ENCODE assay signal across 24 cellular contexts in genomic region chr1:24713176-24713575, GRCh38. TPM values are rescaled to one million over a fixed set of nuclear protein-coding genes. Genes with fewer than 3 reads are reported as not detected.
A peak's percentile ranks its signal among the peaks of the same experiment; 100 is the strongest.
DNase-seq lines count a peak whose midpoint lies in the region; FAIRE-seq and TF ChIP-seq lines count a peak whose summit lies in the region.
"Had no signal": no experiment of that assay in that cellular context is flagged by ENCODE, and none has a peak within 500 bp of the region (broad histone marks: within the 10 kb centered on the region; RNA-seq: fewer than 3 reads in every experiment).

No MANE protein-coding gene starts in this region.

- WGBS in mammary epithelial cell (ENCODE audit: low coverage, missing lambda C conversion rate) = 58% methylated on average over 4 of the region's 4 CpGs

- H3K27ac ChIP-seq in mammary epithelial cell (ENCODE audit: insufficient read depth, low read depth, low read length) (peak overlapping the region; percentile 57), breast epithelium (no peak overlapping the region), SJCRH30 (peak overlapping the region; percentile 63)
- H3K27ac ChIP-seq: 22Rv1, hepatocyte, SK-N-MC, stomach, upper lobe of right lung had no signal

- no peak for DNase-seq in mammary epithelial cell
- DNase-seq in breast epithelium (ENCODE audit: low spot score in 2 of 2) = no peak
- DNase-seq in SJCRH30 = no peak
- DNase-seq in hepatic stellate cell (ENCODE audit: low spot score) = peak; percentile 55
- DNase-seq in urothelium cell line (ENCODE audit: low spot score) = peak; percentile 40
- DNase-seq in GM20000 (ENCODE audit: low spot score) = no peak
- no peak for DNase-seq in SHP77 treated with DMSO at 0.1 percent for 48 hours (lab: John Stamatoyannopoulos, UW)
- no peak for DNase-seq in HAP-1 (ENCODE audit: low spot score in 2 of 2)
- DNase-seq: activated CD8-positive, alpha-beta T cell treated with anti-CD3 and anti-CD28 coated beads for 36 hours; activated naive CD4-positive, alpha-beta T cell treated with anti-CD3 and anti-CD28 coated beads for 36 hours; activated T-cell treated with anti-CD3 and anti-CD28 coated beads, Interleukin-2, amount 50 U/mL, for 24 hours; C1 segment of cervical spinal cord; natural killer cell; PC-3; stimulated activated CD4-positive, alpha-beta T cell treated with anti-CD3 and anti-CD28 coated beads, Interleukin-4, amount 100 ng/mL, for 1 hour; stomach; T-helper 9 cell; upper lobe of right lung had no signal

- H3K36me3 ChIP-seq in mammary epithelial cell (ENCODE audit: insufficient read depth, low read length) (no peaks in the 10 kb centered on the region), breast epithelium (no peaks in the 10 kb centered on the region), SJCRH30 (no peaks in the 10 kb centered on the region), HAP-1 (replicated peaks) (no peaks in the 10 kb centered on the region)
- H3K36me3 ChIP-seq: ascending aorta, stomach, upper lobe of right lung had no signal

- CTCF ChIA-PET in mammary epithelial cell (lab: Charles Lee; ENCODE audit: low non-redundant PET) = interaction anchor here (0.7 kb wide), 1 partner anchor 57 kb away, joined by 11 read pairs; no protein-coding TSS in a partner anchor

- no peak overlapping the region for H3K9ac ChIP-seq in mammary epithelial cell (ENCODE audit: insufficient read depth, low read length)

- no peaks in the 10 kb centered on the region for H4K20me1 ChIP-seq in mammary epithelial cell (ENCODE audit: insufficient read depth, low read length)

- dilution Hi-C loops in mammary epithelial cell (cut with HindIII; ENCODE audit: low sequenced_read_pairs) = loop anchor here (10.0 kb wide), 1 partner anchor 48 kb away; no protein-coding TSS in a partner anchor

- H3K4me2 ChIP-seq in mammary epithelial cell (ENCODE audit: insufficient read depth, low read depth, low read length) = no peak overlapping the region
- H3K4me2 ChIP-seq: hepatocyte had no signal

- intact Hi-C loops in mammary epithelial cell (cut with micrococcal nuclease) = no loop called here
- intact Hi-C loops in breast epithelium (cut with DNase I; ENCODE audit: low total_unique reads) = no loop called here

- TF ChIP-seq CTCF in mammary epithelial cell (conservative IDR thresholded peaks at IDR 0.05 in 1 of 2, IDR thresholded peaks at IDR 0.05 in 1 of 2; ENCODE audit: extremely low read depth in 1 of 2, insufficient read depth in 1 of 2, low read depth in 1 of 2, low read length in 2 of 2) = no peak
- no peak for TF ChIP-seq CTCF in breast epithelium (IDR thresholded peaks at IDR 0.05)
- no peak for TF ChIP-seq CTCF in GM20000 (IDR thresholded peaks at IDR 0.05; ENCODE audit: extremely low read depth, missing control alignments)

- H3K9me3 ChIP-seq in mammary epithelial cell (replicated peaks; ENCODE audit: insufficient read depth, low read length) (no peaks in the 10 kb centered on the region), breast epithelium (no peaks in the 10 kb centered on the region), SJCRH30 (replicated peaks) (no peaks in the 10 kb centered on the region), HAP-1 (no peaks in the 10 kb centered on the region)
- H3K9me3 ChIP-seq: ascending aorta, stomach, upper lobe of right lung had no signal

- no TSS peak for BruUV-seq in mammary epithelial cell (replicated peaks; lab: Mats Ljungman, UMichigan)

- no peaks in the 10 kb centered on the region for H3K79me2 ChIP-seq in mammary epithelial cell (ENCODE audit: insufficient read depth, low read length)
- H3K79me2 ChIP-seq: hepatocyte had no signal

- H3K27me3 ChIP-seq in mammary epithelial cell (ENCODE audit: insufficient read depth, low read length) (no peaks in the 10 kb centered on the region), breast epithelium (no peaks in the 10 kb centered on the region), SJCRH30 (no peaks in the 10 kb centered on the region), HAP-1 (ENCODE audit: low read depth) (no peaks in the 10 kb centered on the region)
- H3K27me3 ChIP-seq: ascending aorta, hepatocyte, stomach, upper lobe of right lung had no signal

- H3K4me1 ChIP-seq in mammary epithelial cell (ENCODE audit: insufficient read depth, low read length) (peaks cover 34% of the 10 kb centered on the region), breast epithelium (peaks cover 0 to 3% of the 10 kb centered on the region in 2 donors), SJCRH30 (peaks cover 11% of the 10 kb centered on the region), HAP-1 (no peaks in the 10 kb centered on the region)

- TF ChIP-seq POLR2A in breast epithelium (IDR thresholded peaks at IDR 0.05) = no peak

- peak; percentile 9 for FAIRE-seq in urothelium cell line (lab: Jason Lieb, UNC)
- FAIRE-seq: GM12892, islet of Langerhans had no signal

- H3K4me3 ChIP-seq in mammary epithelial cell (replicated peaks in 1 of 3; ENCODE audit: insufficient read depth in 1 of 3, low read depth in 2 of 3, low read length in 3 of 3) (no peak overlapping the region), breast epithelium (no peak overlapping the region), SJCRH30 (no peak overlapping the region), HAP-1 (no peak overlapping the region)
- H3K4me3 ChIP-seq: ascending aorta, hepatocyte, SK-N-MC, stomach, upper lobe of right lung had no signal

- in situ Hi-C loops in mammary epithelial cell (cut with MboI; ENCODE audit: low sequenced_read_pairs in 2 of 2) = no loop called here
- in situ Hi-C loops in HAP-1 (cut with MboI; ENCODE audit: low sequenced_read_pairs) = no loop called here

- peak overlapping the region; percentile 34 for H2AFZ ChIP-seq in mammary epithelial cell (ENCODE audit: low read depth, low read length)
- H2AFZ ChIP-seq: hepatocyte had no signal

RNA-seq across cellular contexts. Expression of gene CLIC4, which starts 32.1 kb away (rescaled TPM):
- total RNA-seq in mammary epithelial cell (100 to 1,000 TPM; 212 to 547 TPM), breast epithelium (100 to 1,000 TPM; 162 to 217 (median 196) TPM)
- polyA plus RNA-seq in mammary epithelial cell = 118 TPM
- polyA minus RNA-seq in mammary epithelial cell = 140 TPM
- 157 and 169 TPM in 2 replicates for total RNA-seq in SJCRH30 (2014; rRNA removed; shearing (Covaris generic))

Comparison
In these comparisons a context has a peak if more than half of its experiments do, and no peak if none do; other contexts are left out.
1. H3K27ac ChIP-seq: peak in mammary epithelial cell (single experiment) and SJCRH30 (single experiment); none in breast epithelium (0 of 2).
2. DNase-seq: peak in hepatic stellate cell (single experiment) and urothelium cell line (single experiment); none in mammary epithelial cell (single experiment), breast epithelium (0 of 2), SJCRH30 (0 of 2), GM20000 (single experiment), SHP77 treated with DMSO at 0.1 percent for 48 hours (single experiment) and HAP-1 (0 of 2).